Comparison of ENCODE assay signal across 11 cellular contexts in genomic region chr4:7936963-7937362, GRCh38. TPM values are rescaled to one million over a fixed set of nuclear protein-coding genes. Genes with fewer than 3 reads are reported as not detected.
DNase-seq lines count a peak whose midpoint lies in the region; ATAC-seq, FAIRE-seq and TF ChIP-seq lines count a peak whose summit lies in the region.
"Had no signal": no experiment of that assay in that cellular context is flagged by ENCODE, and none has a peak within 500 bp of the region (broad histone marks: within the 10 kb centered on the region; RNA-seq: fewer than 3 reads in every experiment).

No MANE protein-coding gene starts in this region.

- CTCF ChIA-PET in A673 (lab: Charles Lee), result interaction anchor here (0.5 to 1.2 kb wide), 2 partner anchors 93 to 135 kb away, joined by 3 to 6 read pairs; no protein-coding TSS in a partner anchor

- peak overlapping the region; percentile 45 for H3K27ac ChIP-seq in A673 (ENCODE audit: low read depth, low read length, poor library complexity, severe bottlenecking)
- H3K27ac ChIP-seq in astrocyte (ENCODE audit: low read depth, low read length), result peak overlapping the region; percentile 2
- peak overlapping the region; percentile 55 for H3K27ac ChIP-seq in muscle layer of colon (ENCODE audit: low read depth, low read length)

- H3K4me1 ChIP-seq in A673 (ENCODE audit: insufficient read depth, low read length, poor library complexity, severe bottlenecking) (peaks cover 15% of the 10 kb centered on the region), astrocyte (ENCODE audit: insufficient read depth, low read length) (peaks cover 37% of the 10 kb centered on the region), muscle layer of colon (ENCODE audit: insufficient read depth, low read length) (peaks cover 16% of the 10 kb centered on the region)

- H3K9me3 Mint-ChIP-seq in astrocyte (ENCODE audit: unreplicated experiment), result no peaks in the 10 kb centered on the region

- no peak overlapping the region for H2AFZ ChIP-seq in astrocyte (ENCODE audit: low read depth, low read length)

- no peak for ATAC-seq in esophagus mucosa
- ATAC-seq in GM18511 (IDR thresholded peaks at IDR 0.05; ENCODE audit: unreplicated experiment), result no peak

- no peak for FAIRE-seq in astrocyte (lab: Jason Lieb, UNC)
- FAIRE-seq: H1 had no signal

- peak overlapping the region; percentile 98 for H3K9ac ChIP-seq in astrocyte (ENCODE audit: low read length)
- no peak overlapping the region for H3K9ac ChIP-seq in muscle layer of colon (ENCODE audit: low read length)

- peaks cover 8% of the 10 kb centered on the region for H3K36me3 Mint-ChIP-seq in astrocyte (ENCODE audit: low read depth, unreplicated experiment)

- DNase-seq in A673 (ENCODE audit: low spot score) (no peak), DMS79 (lab: John Stamatoyannopoulos, UW) (peak; percentile 27), astrocyte (ENCODE audit: low read depth) (no peak), T-helper 9 cell (no peak), kidney glomerular epithelial cell (lab: John Stamatoyannopoulos, UW) (no peak)
- DNase-seq: NCI-H1105 treated with DMSO at 0.1 percent for 48 hours, NCI-H524 treated with DMSO at 0.1 percent for 48 hours had no signal

- H3K36me3 ChIP-seq in A673 (ENCODE audit: insufficient read depth, low read length, poor library complexity, severe bottlenecking), result no peaks in the 10 kb centered on the region
- H3K36me3 ChIP-seq in astrocyte (ENCODE audit: insufficient read depth, low read length), result peaks cover 6% of the 10 kb centered on the region
- H3K36me3 ChIP-seq in muscle layer of colon (ENCODE audit: insufficient read depth, low read length), result no peaks in the 10 kb centered on the region

- H3K27ac Mint-ChIP-seq in astrocyte (ENCODE audit: unreplicated experiment), result no peak overlapping the region

- peak overlapping the region; percentile 99 for H3K4me2 ChIP-seq in astrocyte (ENCODE audit: low read length)

- no peaks in the 10 kb centered on the region for H3K27me3 Mint-ChIP-seq in astrocyte (ENCODE audit: low read depth, unreplicated experiment)

- peaks cover 69% of the 10 kb centered on the region for H4K20me1 ChIP-seq in astrocyte (ENCODE audit: insufficient read depth, low read length)

- peaks cover 77% of the 10 kb centered on the region for H3K79me2 ChIP-seq in astrocyte (ENCODE audit: insufficient read depth, low read length)

- no peak overlapping the region for H3K4me3 ChIP-seq in A673 (ENCODE audit: low read depth, low read length, poor library complexity, severe bottlenecking)
- peak overlapping the region; percentile 78 for H3K4me3 ChIP-seq in astrocyte (ENCODE audit: insufficient read depth, low read depth, low read length)
- H3K4me3 ChIP-seq in muscle layer of colon (ENCODE audit: low read depth in 1 of 2, low read length in 2 of 2), result peak overlapping the region in 1 of 2 donors; percentile 79

- BruUV-seq in A673 (replicated peaks; lab: Mats Ljungman, UMichigan), result no TSS peak

- POLR2A ChIA-PET in A673 (lab: Charles Lee; ENCODE audit: low non-redundant PET), result no interaction called here

- intact Hi-C loops in A673 (cut with micrococcal nuclease; ENCODE audit: unreplicated experiment), result no loop called here

- peaks cover 46% of the 10 kb centered on the region for H3K4me1 Mint-ChIP-seq in astrocyte (ENCODE audit: low read depth, unreplicated experiment)

- TF ChIP-seq CTCF in A673 (conservative IDR thresholded peaks at IDR 0.05; ENCODE audit: low read depth, low read length) (no peak), astrocyte (IDR thresholded peaks at IDR 0.05; ENCODE audit: insufficient read depth, low read depth, low read length) (no peak)

- H3K4me3 Mint-ChIP-seq in astrocyte (ENCODE audit: unreplicated experiment), result peak overlapping the region; percentile 98

- H3K9me3 ChIP-seq in A673 (ENCODE audit: low read depth, low read length, poor library complexity, severe bottlenecking) (no peaks in the 10 kb centered on the region), astrocyte (ENCODE audit: insufficient read depth, low read depth, low read length) (no peaks in the 10 kb centered on the region), muscle layer of colon (ENCODE audit: low read length) (no peaks in the 10 kb centered on the region)

- H3K27me3 ChIP-seq in A673 (replicated peaks; ENCODE audit: insufficient read depth, low read depth, low read length, poor library complexity) (no peaks in the 10 kb centered on the region), astrocyte (ENCODE audit: insufficient read depth, low read length) (no peaks in the 10 kb centered on the region), muscle layer of colon (ENCODE audit: control insufficient read depth in 1 of 2, insufficient read depth in 2 of 2, low read length in 2 of 2) (no peaks in the 10 kb centered on the region)

RNA-seq across cellular contexts. Expression of gene AFAP1, which starts 2.7 kb away (rescaled TPM):
- total RNA-seq in A673 (2021) (42.6 and 42.9 TPM in 2 replicates), astrocyte (62.7 and 67.9 TPM in 2 replicates), esophagus mucosa (5.5 TPM)

Comparison
In these comparisons a context has a peak if more than half of its experiments do, and no peak if none do; other contexts are left out.
1. H3K27ac ChIP-seq: peak in every context shown above with its lines; median percentile 55 in muscle layer of colon; 45 in A673; 2 in astrocyte.